ENCODE assay signal across 9 cellular contexts in the genomic region with DNA sequence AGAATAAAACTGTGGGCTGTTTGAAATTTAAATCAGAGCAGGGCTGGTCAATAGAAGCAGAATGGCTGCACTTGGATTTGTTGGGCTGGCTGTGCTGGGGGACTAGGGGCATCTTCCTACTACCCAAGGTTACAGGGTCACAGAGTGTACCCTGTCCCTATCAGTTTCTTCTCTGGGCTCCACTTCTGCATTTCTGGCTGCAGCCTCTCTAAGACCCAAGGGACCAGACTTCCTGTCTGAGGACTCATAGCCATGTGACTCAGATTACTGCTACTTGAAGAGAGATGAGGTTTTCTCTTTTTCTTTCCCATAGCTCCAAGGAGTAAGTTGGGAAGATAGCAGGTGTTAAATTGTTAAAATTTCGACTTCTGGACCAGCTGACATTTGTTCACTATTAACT.
DNase-seq lines count a peak whose midpoint lies in the region; ATAC-seq and TF ChIP-seq lines count a peak whose summit lies in the region.
"Had no signal": no experiment of that assay in that cellular context is flagged by ENCODE, and none has a peak within 500 bp of the region (broad histone marks: within the 10 kb centered on the region; RNA-seq: fewer than 3 reads in every experiment).

No MANE protein-coding gene starts in this region.

- H3K9me3 ChIP-seq in breast epithelium, result no peaks in the 10 kb centered on the region

- TF ChIP-seq POLR2A in GM18505 (IDR thresholded peaks at IDR 0.05; ENCODE audit: borderline replicate concordance, extremely low read depth, insufficient read depth, insufficient read length), result no peak
- TF ChIP-seq POLR2A in breast epithelium (IDR thresholded peaks at IDR 0.05), result no peak

- no peak overlapping the region for H3K27ac ChIP-seq in breast epithelium

- H3K4me3 ChIP-seq in breast epithelium, result no peak overlapping the region

- intact Hi-C loops in left ventricle myocardium superior (cut with micrococcal nuclease), result no loop called here
- intact Hi-C loops in breast epithelium (cut with DNase I; ENCODE audit: low total_unique reads), result no loop called here

- ATAC-seq in GM18505 (IDR thresholded peaks at IDR 0.05; ENCODE audit: unreplicated experiment) (peak; percentile 96), GM21529 (IDR thresholded peaks at IDR 0.05; ENCODE audit: unreplicated experiment) (peak; percentile 93), HG03521 (IDR thresholded peaks at IDR 0.05; ENCODE audit: unreplicated experiment) (peak; percentile 94), left ventricle myocardium superior (peak; percentile 87)

- DNase-seq in left ventricle myocardium superior, result peak; percentile 30
- DNase-seq in breast epithelium (ENCODE audit: low spot score in 2 of 2), result no peak
- DNase-seq in NOMO-1 treated with dmso at 0.1 percent for 144 hours (lab: John Stamatoyannopoulos, UW; ENCODE audit: unreplicated experiment), result no peak
- DNase-seq in NCI-H526 treated with DMSO at 0.1 percent for 48 hours (lab: John Stamatoyannopoulos, UW), result no peak
- no peak for DNase-seq in dedifferentiated amniotic fluid mesenchymal stem cell (ENCODE audit: extremely low spot score)
- DNase-seq: kidney glomerular epithelial cell had no signal

- no peaks in the 10 kb centered on the region for H3K4me1 ChIP-seq in breast epithelium

- no peaks in the 10 kb centered on the region for H3K36me3 ChIP-seq in breast epithelium

- no peak for TF ChIP-seq CTCF in breast epithelium (IDR thresholded peaks at IDR 0.05)

- H3K27me3 ChIP-seq in breast epithelium, result no peaks in the 10 kb centered on the region
